8 cellular contexts compared by ENCODE assay signal in the genomic region with DNA sequence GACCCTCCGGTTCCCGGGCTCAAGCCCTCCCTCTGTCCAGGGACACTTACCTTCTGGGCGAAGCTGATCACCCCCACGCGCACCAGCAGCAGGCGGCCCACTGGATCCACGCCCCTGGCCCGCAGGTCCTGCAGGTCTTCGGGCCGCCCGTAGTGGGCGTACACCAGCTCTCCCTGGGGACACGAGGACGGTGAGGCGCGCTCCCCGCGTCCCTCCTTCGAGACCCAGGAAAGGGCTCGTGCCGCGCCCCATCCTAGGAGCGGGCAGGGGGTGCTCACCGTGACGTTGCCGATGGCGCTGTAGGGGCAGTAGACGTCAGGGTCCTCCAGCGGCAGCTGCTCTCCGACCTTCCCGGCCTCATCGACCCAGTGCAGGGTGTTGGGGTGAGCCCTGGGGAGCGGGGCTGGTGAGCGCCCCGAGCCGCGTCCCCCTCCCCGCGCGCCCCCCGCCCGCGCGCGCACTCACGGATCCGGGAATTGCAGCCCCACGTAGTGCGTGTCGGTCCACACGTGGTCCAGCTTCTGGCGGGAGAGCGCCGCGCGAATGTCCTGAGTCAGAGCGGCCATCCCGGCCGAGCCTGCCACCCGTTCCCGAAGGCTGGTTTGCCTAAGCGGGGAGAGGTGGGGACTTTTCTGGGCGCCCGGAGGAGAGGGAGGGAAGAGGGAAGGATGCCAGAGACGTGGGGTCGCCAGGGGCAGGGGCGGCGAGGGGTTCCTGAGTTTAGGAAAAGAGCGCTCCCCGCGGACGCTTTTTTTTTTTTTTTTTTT. TPM values are rescaled to one million over a fixed set of nuclear protein-coding genes. Genes with fewer than 3 reads are reported as not detected.
DNase-seq lines count a peak whose midpoint lies in the region; ATAC-seq and TF ChIP-seq lines count a peak whose summit lies in the region.

No MANE protein-coding gene starts in this region.

- CTCF ChIA-PET in WTC11 (lab: Charles Lee): interaction anchor here (0.5 to 4.2 kb wide), 53 partner anchors 9 to 1629 kb away, joined by 3 to 67 read pairs (median 5); a partner anchor contains a TSS

- H3K4me3 ChIP-seq in choroid plexus epithelial cell (ENCODE audit: low read depth, low read length): peak overlapping the region; percentile 36

- POLR2A ChIA-PET in WTC11 (lab: Charles Lee): interaction anchor here (0.7 to 1.6 kb wide), 7 partner anchors 21 to 354 kb away, joined by 3 to 12 read pairs (median 3); a partner anchor contains a TSS

- TF ChIP-seq CTCF in LNCAP (IDR thresholded peaks at IDR 0.05): 0 out of 2 replicates have a peak, but pooled peaks have one; percentile 16
- no peak; the same call in 1 of the 2 replicates for TF ChIP-seq CTCF in WTC11 (IDR thresholded peaks at IDR 0.05)
- peak; percentile 36 for TF ChIP-seq CTCF in choroid plexus epithelial cell (conservative IDR thresholded peaks at IDR 0.05; ENCODE audit: low read depth, low read length)

- ATAC-seq in WTC11 (peak; percentile 40), memory B cell (ENCODE audit: low read depth) (peak; percentile 64), HG03108 (IDR thresholded peaks at IDR 0.05; ENCODE audit: unreplicated experiment) (no peak)
- ATAC-seq in stimulated activated effector memory CD8-positive, alpha-beta T cell treated with anti-CD3 and anti-CD28 coated beads, Interleukin-12 subunit alpha, Interleukin-12 subunit beta, amount 100 ng/mL, for 72 hours: peak; percentile 84

- H3K27me3 Mint-ChIP-seq in WTC11 (ENCODE audit: low read depth) (peaks cover 41% of the 10 kb centered on the region), memory B cell (peaks cover 1% of the 10 kb centered on the region)

- H3K36me3 Mint-ChIP-seq in WTC11 (no peaks in the 10 kb centered on the region), memory B cell (no peaks in the 10 kb centered on the region)
- H3K36me3 Mint-ChIP-seq in stimulated activated effector memory CD8-positive, alpha-beta T cell treated with anti-CD3 and anti-CD28 coated beads, Interleukin-12 subunit alpha, Interleukin-12 subunit beta, amount 100 ng/mL, for 72 hours: peaks cover 23% of the 10 kb centered on the region

- H3K4me1 Mint-ChIP-seq in WTC11 (peaks cover 3% of the 10 kb centered on the region), memory B cell (peaks cover 12% of the 10 kb centered on the region)
- H3K4me1 Mint-ChIP-seq in stimulated activated effector memory CD8-positive, alpha-beta T cell treated with anti-CD3 and anti-CD28 coated beads, Interleukin-12 subunit alpha, Interleukin-12 subunit beta, amount 100 ng/mL, for 72 hours: peaks cover 37% of the 10 kb centered on the region

- no peak overlapping the region for H3K27ac Mint-ChIP-seq in WTC11
- H3K27ac Mint-ChIP-seq in memory B cell: no peak overlapping the region
- peak overlapping the region; percentile 92 for H3K27ac Mint-ChIP-seq in stimulated activated effector memory CD8-positive, alpha-beta T cell treated with anti-CD3 and anti-CD28 coated beads, Interleukin-12 subunit alpha, Interleukin-12 subunit beta, amount 100 ng/mL, for 72 hours

- DNase-seq in NCI-H82 (lab: John Stamatoyannopoulos, UW): peak; percentile 65
- DNase-seq in NCI-H82 treated with DMSO at 0.1 percent for 48 hours (lab: John Stamatoyannopoulos, UW; ENCODE audit: unreplicated experiment): no peak
- DNase-seq in WTC11 (ENCODE audit: low spot score): peak; percentile 67
- peak; percentile 12 for DNase-seq in choroid plexus epithelial cell (ENCODE audit: low read depth)
- peak; percentile 44 to 53 for DNase-seq in memory B cell (ENCODE audit: low spot score in 2 of 2)
- DNase-seq in stimulated activated effector memory CD8-positive, alpha-beta T cell treated with anti-CD3 and anti-CD28 coated beads, Interleukin-12 subunit alpha, Interleukin-12 subunit beta, amount 100 ng/mL, for 72 hours (ENCODE audit: low spot score in 2 of 2): peak; percentile 48 to 83

- H3K9me3 Mint-ChIP-seq in WTC11 (no peaks in the 10 kb centered on the region), memory B cell (no peaks in the 10 kb centered on the region)
- no peaks in the 10 kb centered on the region for H3K9me3 Mint-ChIP-seq in stimulated activated effector memory CD8-positive, alpha-beta T cell treated with anti-CD3 and anti-CD28 coated beads, Interleukin-12 subunit alpha, Interleukin-12 subunit beta, amount 100 ng/mL, for 72 hours

- H3K4me3 Mint-ChIP-seq in WTC11: peak overlapping the region; percentile 76
- peak overlapping the region; percentile 90 for H3K4me3 Mint-ChIP-seq in memory B cell
- H3K4me3 Mint-ChIP-seq in stimulated activated effector memory CD8-positive, alpha-beta T cell treated with anti-CD3 and anti-CD28 coated beads, Interleukin-12 subunit alpha, Interleukin-12 subunit beta, amount 100 ng/mL, for 72 hours: peak overlapping the region; percentile 80

TF ChIP-seq in WTC11, 78 proteins besides CTCF, POLR2A, EP300 and RAD21 (continues in another document):
- peak; percentile 53; the same call in 1 of the 2 replicates for TF ChIP-seq SP1 (CRISPR knock-in tag; conservative IDR thresholded peaks at IDR 0.05)
- TF ChIP-seq JUN (CRISPR knock-in tag; IDR thresholded peaks at IDR 0.05): no peak
- no peak for TF ChIP-seq NFATC4 (CRISPR knock-in tag; IDR thresholded peaks at IDR 0.05)
- TF ChIP-seq, protein P1, sequence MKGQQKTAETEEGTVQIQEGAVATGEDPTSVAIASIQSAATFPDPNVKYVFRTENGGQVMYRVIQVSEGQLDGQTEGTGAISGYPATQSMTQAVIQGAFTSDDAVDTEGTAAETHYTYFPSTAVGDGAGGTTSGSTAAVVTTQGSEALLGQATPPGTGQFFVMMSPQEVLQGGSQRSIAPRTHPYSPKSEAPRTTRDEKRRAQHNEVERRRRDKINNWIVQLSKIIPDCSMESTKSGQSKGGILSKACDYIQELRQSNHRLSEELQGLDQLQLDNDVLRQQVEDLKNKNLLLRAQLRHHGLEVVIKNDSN (CRISPR knock-in tag; IDR thresholded peaks at IDR 0.05): 0 out of 2 replicates have a peak, but pooled peaks have one; percentile 57
- TF ChIP-seq PRRX2 (CRISPR knock-in tag; IDR thresholded peaks at IDR 0.05): no peak
- TF ChIP-seq ZNF263 (CRISPR knock-in tag; IDR thresholded peaks at IDR 0.05; ENCODE audit: low read depth): no peak; the same call in 1 of the 2 replicates
- TF ChIP-seq, protein P2, sequence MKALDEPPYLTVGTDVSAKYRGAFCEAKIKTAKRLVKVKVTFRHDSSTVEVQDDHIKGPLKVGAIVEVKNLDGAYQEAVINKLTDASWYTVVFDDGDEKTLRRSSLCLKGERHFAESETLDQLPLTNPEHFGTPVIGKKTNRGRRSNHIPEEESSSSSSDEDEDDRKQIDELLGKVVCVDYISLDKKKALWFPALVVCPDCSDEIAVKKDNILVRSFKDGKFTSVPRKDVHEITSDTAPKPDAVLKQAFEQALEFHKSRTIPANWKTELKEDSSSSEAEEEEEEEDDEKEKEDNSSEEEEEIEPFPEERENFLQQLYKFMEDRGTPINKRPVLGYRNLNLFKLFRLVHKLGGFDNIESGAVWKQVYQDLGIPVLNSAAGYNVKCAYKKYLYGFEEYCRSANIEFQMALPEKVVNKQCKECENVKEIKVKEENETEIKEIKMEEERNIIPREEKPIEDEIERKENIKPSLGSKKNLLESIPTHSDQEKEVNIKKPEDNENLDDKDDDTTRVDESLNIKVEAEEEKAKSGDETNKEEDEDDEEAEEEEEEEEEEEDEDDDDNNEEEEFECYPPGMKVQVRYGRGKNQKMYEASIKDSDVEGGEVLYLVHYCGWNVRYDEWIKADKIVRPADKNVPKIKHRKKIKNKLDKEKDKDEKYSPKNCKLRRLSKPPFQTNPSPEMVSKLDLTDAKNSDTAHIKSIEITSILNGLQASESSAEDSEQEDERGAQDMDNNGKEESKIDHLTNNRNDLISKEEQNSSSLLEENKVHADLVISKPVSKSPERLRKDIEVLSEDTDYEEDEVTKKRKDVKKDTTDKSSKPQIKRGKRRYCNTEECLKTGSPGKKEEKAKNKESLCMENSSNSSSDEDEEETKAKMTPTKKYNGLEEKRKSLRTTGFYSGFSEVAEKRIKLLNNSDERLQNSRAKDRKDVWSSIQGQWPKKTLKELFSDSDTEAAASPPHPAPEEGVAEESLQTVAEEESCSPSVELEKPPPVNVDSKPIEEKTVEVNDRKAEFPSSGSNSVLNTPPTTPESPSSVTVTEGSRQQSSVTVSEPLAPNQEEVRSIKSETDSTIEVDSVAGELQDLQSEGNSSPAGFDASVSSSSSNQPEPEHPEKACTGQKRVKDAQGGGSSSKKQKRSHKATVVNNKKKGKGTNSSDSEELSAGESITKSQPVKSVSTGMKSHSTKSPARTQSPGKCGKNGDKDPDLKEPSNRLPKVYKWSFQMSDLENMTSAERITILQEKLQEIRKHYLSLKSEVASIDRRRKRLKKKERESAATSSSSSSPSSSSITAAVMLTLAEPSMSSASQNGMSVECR (CRISPR knock-in tag; IDR thresholded peaks at IDR 0.05; ENCODE audit: borderline replicate concordance): peak; percentile 81; the same call in 1 of the 2 replicates
- TF ChIP-seq, protein P3, sequence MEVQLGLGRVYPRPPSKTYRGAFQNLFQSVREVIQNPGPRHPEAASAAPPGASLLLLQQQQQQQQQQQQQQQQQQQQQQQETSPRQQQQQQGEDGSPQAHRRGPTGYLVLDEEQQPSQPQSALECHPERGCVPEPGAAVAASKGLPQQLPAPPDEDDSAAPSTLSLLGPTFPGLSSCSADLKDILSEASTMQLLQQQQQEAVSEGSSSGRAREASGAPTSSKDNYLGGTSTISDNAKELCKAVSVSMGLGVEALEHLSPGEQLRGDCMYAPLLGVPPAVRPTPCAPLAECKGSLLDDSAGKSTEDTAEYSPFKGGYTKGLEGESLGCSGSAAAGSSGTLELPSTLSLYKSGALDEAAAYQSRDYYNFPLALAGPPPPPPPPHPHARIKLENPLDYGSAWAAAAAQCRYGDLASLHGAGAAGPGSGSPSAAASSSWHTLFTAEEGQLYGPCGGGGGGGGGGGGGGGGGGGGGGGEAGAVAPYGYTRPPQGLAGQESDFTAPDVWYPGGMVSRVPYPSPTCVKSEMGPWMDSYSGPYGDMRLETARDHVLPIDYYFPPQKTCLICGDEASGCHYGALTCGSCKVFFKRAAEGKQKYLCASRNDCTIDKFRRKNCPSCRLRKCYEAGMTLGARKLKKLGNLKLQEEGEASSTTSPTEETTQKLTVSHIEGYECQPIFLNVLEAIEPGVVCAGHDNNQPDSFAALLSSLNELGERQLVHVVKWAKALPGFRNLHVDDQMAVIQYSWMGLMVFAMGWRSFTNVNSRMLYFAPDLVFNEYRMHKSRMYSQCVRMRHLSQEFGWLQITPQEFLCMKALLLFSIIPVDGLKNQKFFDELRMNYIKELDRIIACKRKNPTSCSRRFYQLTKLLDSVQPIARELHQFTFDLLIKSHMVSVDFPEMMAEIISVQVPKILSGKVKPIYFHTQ (CRISPR knock-in tag; IDR thresholded peaks at IDR 0.05): no peak
- peak; percentile 62; the same call in 1 of the 2 replicates for TF ChIP-seq ZNF121 (CRISPR knock-in tag; IDR thresholded peaks at IDR 0.05)
- TF ChIP-seq ESRRA (CRISPR knock-in tag; IDR thresholded peaks at IDR 0.05; ENCODE audit: borderline replicate concordance): no peak

RNA-seq across cellular contexts. Expression of a gene that starts 8.2 kb away (rescaled TPM):
- total RNA-seq in WTC11 (2021): 5.7 to 7.1 TPM (median 5.8 TPM) in 3 replicates

RNA-seq across cellular contexts. Expression of a gene that starts 20.8 kb away (rescaled TPM):
- 21.9 to 22.4 TPM (median 22.0 TPM) in 3 replicates for total RNA-seq in WTC11 (2021)

RNA-seq across cellular contexts. Expression of a gene that starts 23.1 kb away (rescaled TPM):
- 0.96 to 1.3 TPM (median 0.99 TPM) in 3 replicates for total RNA-seq in WTC11 (2021)

RNA-seq across cellular contexts. Expression of a gene that starts 31.0 kb away (rescaled TPM):
- 53.5 to 74.8 TPM (median 70.4 TPM) in 3 replicates for total RNA-seq in WTC11 (2021)

RNA-seq across cellular contexts. Expression of a gene that starts 40.4 kb away (rescaled TPM):
- 182 to 194 TPM (median 184 TPM) in 3 replicates for total RNA-seq in WTC11 (2021)
